In the genomic region with DNA sequence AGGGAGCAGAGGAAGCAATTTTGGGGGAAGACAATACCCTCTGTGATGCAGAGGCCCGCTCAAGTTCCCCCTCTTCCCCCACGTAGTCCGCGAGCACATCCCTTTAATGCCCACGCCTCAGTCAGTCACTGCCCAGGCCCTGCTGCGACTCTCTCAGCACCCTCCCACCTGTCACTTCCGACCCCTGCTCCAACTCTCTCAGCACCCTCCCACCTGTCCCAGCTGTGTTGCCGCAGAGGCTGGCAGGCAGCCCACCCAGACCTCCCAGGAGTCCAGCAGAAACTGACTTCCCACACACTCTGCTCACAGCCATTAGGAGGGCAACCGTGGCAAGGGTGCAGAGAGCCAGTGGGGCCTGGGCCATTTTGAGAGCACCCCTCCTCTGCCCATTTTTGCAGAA, we compare ENCODE assay signal across 1 cellular context.
TF ChIP-seq lines count a peak whose summit lies in the region.

No MANE protein-coding gene starts in this region.

TF ChIP-seq in GM23338, 12 proteins besides CTCF, POLR2A, EP300 and RAD21 (continued from another document):
- TF ChIP-seq ZNF462 (CRISPR knock-in tag; IDR thresholded peaks at IDR 0.05) = no peak
- no peak for TF ChIP-seq ZNF114 (CRISPR knock-in tag; IDR thresholded peaks at IDR 0.05)
- TF ChIP-seq EZH2phosphoT487 (IDR thresholded peaks at IDR 0.05; ENCODE audit: unreplicated experiment) = no peak
- no peak for TF ChIP-seq ZNF331 (CRISPR knock-in tag; IDR thresholded peaks at IDR 0.05; ENCODE audit: low read depth)
- TF ChIP-seq REST (IDR thresholded peaks at IDR 0.05; ENCODE audit: unreplicated experiment) = no peak
- TF ChIP-seq JUNB (IDR thresholded peaks at IDR 0.05; ENCODE audit: unreplicated experiment) = no peak
- no peak for TF ChIP-seq NANOG (IDR thresholded peaks at IDR 0.05; ENCODE audit: borderline replicate concordance)
- no peak for TF ChIP-seq CREB1 (CRISPR knock-in tag; IDR thresholded peaks at IDR 0.05; ENCODE audit: low read depth)
- TF ChIP-seq ETS1 (IDR thresholded peaks at IDR 0.05) = no peak
